In the genomic region with DNA sequence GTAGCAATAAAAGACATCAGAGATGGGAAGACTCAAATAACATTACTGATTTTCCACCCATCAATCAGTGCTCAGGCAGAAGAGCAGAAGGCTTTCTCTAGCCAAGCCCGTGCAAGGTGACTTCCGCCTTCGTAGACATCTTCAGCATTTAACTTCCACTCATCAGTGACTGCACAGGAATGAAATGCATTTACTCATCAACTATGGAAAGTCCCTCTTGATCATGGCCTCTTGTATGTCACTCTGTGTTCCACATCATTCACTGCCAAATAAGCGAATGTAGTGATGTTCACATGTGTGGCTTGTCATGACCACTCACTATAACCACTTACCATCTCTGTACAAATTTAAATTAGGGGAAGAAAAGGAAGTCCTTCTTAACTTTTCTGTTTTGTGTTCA, we compare ENCODE assay signal across 8 cellular contexts. TPM values are rescaled to one million over a fixed set of nuclear protein-coding genes. Genes with fewer than 3 reads are reported as not detected.
A peak's percentile ranks its signal among the peaks of the same experiment; 100 is the strongest.
DNase-seq lines count a peak whose midpoint lies in the region; ATAC-seq and TF ChIP-seq lines count a peak whose summit lies in the region.

No MANE protein-coding gene starts in this region.

- TF ChIP-seq CTCF in GM12864 (IDR thresholded peaks at IDR 0.05; ENCODE audit: low read depth, low read length, missing control alignments) = no peak
- no peak for TF ChIP-seq CTCF in fibroblast of pulmonary artery (IDR thresholded peaks at IDR 0.05; ENCODE audit: low read length, missing control alignments)
- TF ChIP-seq CTCF in gastroesophageal sphincter (IDR thresholded peaks at IDR 0.05) = no peak
- no peak for TF ChIP-seq CTCF in uterus (IDR thresholded peaks at IDR 0.05)

- no peak for TF ChIP-seq EP300 in gastroesophageal sphincter (IDR thresholded peaks at IDR 0.05)

- H3K36me3 ChIP-seq in gastroesophageal sphincter (no peaks in the 10 kb centered on the region), uterus (no peaks in the 10 kb centered on the region)

- DNase-seq in GM12864 (ENCODE audit: low read depth) (peak; percentile 61), fibroblast of pulmonary artery (ENCODE audit: low read depth) (peak; percentile 26), NCI-H1092 (lab: John Stamatoyannopoulos, UW) (no peak), dedifferentiated amniotic fluid mesenchymal stem cell (ENCODE audit: extremely low spot score) (no peak), uterus (no peak)

- H3K27ac ChIP-seq in gastroesophageal sphincter (no peak overlapping the region), uterus (no peak overlapping the region)

- no peak for TF ChIP-seq POLR2A in gastroesophageal sphincter (IDR thresholded peaks at IDR 0.05)
- no peak for TF ChIP-seq POLR2A in uterus (IDR thresholded peaks at IDR 0.05)

- ATAC-seq in GM19468 (IDR thresholded peaks at IDR 0.05; ENCODE audit: extremely low read depth, unreplicated experiment) (peak; percentile 69), HG03354 (IDR thresholded peaks at IDR 0.05; ENCODE audit: poor library complexity, severe bottlenecking, unreplicated experiment) (peak; percentile 92), gastroesophageal sphincter (no peak)

- H3K4me1 ChIP-seq in gastroesophageal sphincter (peaks cover 0 to 31% (median 0%) of the 10 kb centered on the region in 3 donors), uterus (peaks cover 0 to 7% of the 10 kb centered on the region in 2 donors)

- no peaks in the 10 kb centered on the region for H3K9me3 ChIP-seq in gastroesophageal sphincter
- no peaks in the 10 kb centered on the region for H3K9me3 ChIP-seq in uterus

- WGBS in gastroesophageal sphincter (ENCODE audit: low coverage in 1 of 2), 2 donors = 58 to 72% methylated on average over 4 of the region's 4 CpGs

- no peaks in the 10 kb centered on the region for H3K27me3 ChIP-seq in gastroesophageal sphincter
- no peaks in the 10 kb centered on the region for H3K27me3 ChIP-seq in uterus

- intact Hi-C loops in uterus (cut with DNase I; ENCODE audit: low total_unique reads) = no loop called here

- H3K4me3 ChIP-seq in GM12864 (ENCODE audit: low read depth, low read length) = no peak overlapping the region
- H3K4me3 ChIP-seq in fibroblast of pulmonary artery (replicated peaks; ENCODE audit: low read depth, low read length) = no peak overlapping the region
- H3K4me3 ChIP-seq in gastroesophageal sphincter = no peak overlapping the region
- no peak overlapping the region for H3K4me3 ChIP-seq in uterus

RNA-seq across cellular contexts. Expression of a gene that starts 49.4 kb away (rescaled TPM):
- total RNA-seq in gastroesophageal sphincter (10 to 100 TPM; 60.8 to 77.5 (median 65.4) TPM), uterus (10 to 100 TPM in 3 of 4 donors, 1 to 10 TPM in 1; 9.0 to 70.5 (median 20.5) TPM)

Comparison
In these comparisons a context has a peak if more than half of its experiments do, and no peak if none do; other contexts are left out.
1. DNase-seq: peak in GM12864 (single experiment) and fibroblast of pulmonary artery (single experiment); none in NCI-H1092 (single experiment), dedifferentiated amniotic fluid mesenchymal stem cell (single experiment) and uterus (0 of 2).